In genomic region chr6:11759995-11760394, GRCh38 we compare ENCODE assay signal across 28 cellular contexts. TPM values are rescaled to one million over a fixed set of nuclear protein-coding genes. Genes with fewer than 3 reads are reported as not detected.
"Had no signal": no experiment of that assay in that cellular context is flagged by ENCODE, and none has a peak within 500 bp of the region (broad histone marks: within the 10 kb centered on the region; RNA-seq: fewer than 3 reads in every experiment).

No MANE protein-coding gene starts in this region.

- H3K27ac ChIP-seq: ascending aorta, brain microvascular endothelial cell, heart left ventricle, skin epidermis, tibial nerve, VCaP had no signal

- DNase-seq: activated CD4-positive, alpha-beta T cell treated with anti-CD3 and anti-CD28 coated beads for 48 hours; activated CD4-positive, alpha-beta T cell treated with anti-CD3 and anti-CD28 coated beads, Interleukin-2, amount 50 U/mL, for 48 hours; activated CD8-positive, alpha-beta memory T cell treated with anti-CD3 and anti-CD28 coated beads for 24 hours; activated effector memory CD4-positive, alpha-beta T cell treated with anti-CD3 and anti-CD28 coated beads, Interleukin-2, amount 50 U/mL, for 16 hours; activated naive CD4-positive, alpha-beta T cell treated with anti-CD3 and anti-CD28 coated beads for 36 hours; activated naive CD8-positive, alpha-beta T cell treated with anti-CD3 and anti-CD28 coated beads for 36 hours; activated T-cell treated with anti-CD3 and anti-CD28 coated beads, Interleukin-2, amount 50 U/mL, for 1 hour; brain microvascular endothelial cell; cortex of kidney; endodermal cell; foreskin fibroblast; heart left ventricle; kidney glomerular epithelial cell; left ventricle myocardium superior; naive thymus-derived CD8-positive, alpha-beta T cell; nucleus accumbens; posterior cingulate gyrus; stimulated activated CD4-positive, alpha-beta T cell treated with anti-CD3 and anti-CD28 coated beads, Interleukin-2, amount 100 ng/mL, for 24 hours; stimulated activated naive CD4-positive, alpha-beta T cell; T-helper 1 cell had no signal

- H3K9me3 ChIP-seq: ascending aorta had no signal

- ATAC-seq: esophagus mucosa; left ventricle myocardium superior; naive thymus-derived CD8-positive, alpha-beta T cell; sciatic nerve had no signal

- H3K27me3 ChIP-seq: ascending aorta, brain microvascular endothelial cell, heart left ventricle, tibial nerve had no signal

- H3K36me3 ChIP-seq: ascending aorta, brain microvascular endothelial cell, heart left ventricle, tibial nerve had no signal

- H3K4me3 ChIP-seq: ascending aorta, heart left ventricle, skin epidermis, tibial nerve had no signal

RNA-seq across cellular contexts. Expression of gene ADTRP, which starts 18.6 kb away (rescaled TPM):
- total RNA-seq: ascending aorta, cardiac septum, left ventricle myocardium superior, neural crest cell, tibial nerve had no signal
